Comparison of ENCODE assay signal across 8 cellular contexts in the genomic region with DNA sequence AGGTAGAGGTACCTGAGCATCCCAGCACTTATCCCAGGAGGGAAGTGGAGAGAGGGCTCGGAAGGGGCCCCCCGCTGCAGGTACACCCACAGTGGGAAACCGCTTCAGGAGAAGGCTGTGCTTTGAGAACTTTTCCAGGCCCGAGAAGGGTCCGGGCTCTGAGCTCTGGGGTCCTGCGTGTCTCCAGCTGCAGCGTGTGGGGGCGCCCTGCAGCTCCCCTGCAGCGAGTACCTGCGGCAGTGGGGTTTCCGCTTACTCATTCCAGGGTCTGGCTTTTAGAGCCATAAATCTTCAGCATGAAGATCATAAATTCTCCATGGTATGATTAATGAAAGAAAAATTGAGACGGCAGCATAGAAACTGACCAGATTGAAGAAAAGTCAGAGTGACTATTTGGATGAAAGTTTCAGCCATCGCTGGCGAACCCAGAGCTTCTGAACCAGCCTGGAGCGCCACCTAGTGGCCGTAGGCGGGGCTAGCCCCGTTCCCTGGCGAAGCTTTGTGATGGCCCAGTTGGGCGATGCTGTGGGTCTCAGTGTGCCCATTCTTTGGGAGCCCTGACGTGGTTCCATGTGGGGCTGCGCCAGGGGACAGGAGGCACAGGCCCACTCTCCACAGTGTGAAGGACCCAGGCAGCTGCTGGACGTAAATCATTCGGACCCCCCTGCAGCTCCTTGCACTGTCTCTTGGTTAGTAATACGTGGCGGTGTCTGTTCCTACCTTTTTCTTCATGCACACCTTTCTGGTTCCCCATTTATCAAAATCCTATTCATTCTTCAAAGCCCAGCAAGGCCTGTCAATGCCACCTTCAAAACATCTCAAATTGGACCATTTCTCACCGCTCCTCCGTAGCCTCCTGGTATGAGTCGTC.
DNase-seq lines count a peak whose midpoint lies in the region; ATAC-seq, FAIRE-seq and TF ChIP-seq lines count a peak whose summit lies in the region.

No MANE protein-coding gene starts in this region.

- peak; percentile 85 for TF ChIP-seq RAD21 in GM12878 (IDR thresholded peaks at IDR 0.05; ENCODE audit: insufficient read depth, low read depth, low read length)

- no peak overlapping the region for H3K27ac ChIP-seq in GM12878 (ENCODE audit: control insufficient read depth, insufficient read depth)

- H4K20me1 ChIP-seq in GM12878 (ENCODE audit: control insufficient read depth, insufficient read depth), result no peaks in the 10 kb centered on the region

- H3K4me3 ChIP-seq in GM12878, result no peak overlapping the region

- POLR2A ChIA-PET in GM12878 (lab: Charles Lee), result no interaction called here

- peak; percentile 56 for FAIRE-seq in GM12878 (lab: Jason Lieb, UNC)

- no peaks in the 10 kb centered on the region for H3K79me2 ChIP-seq in GM12878 (ENCODE audit: control insufficient read depth, insufficient read depth, low read length)

- peak; percentile 96 for ATAC-seq in GM12878
- ATAC-seq in GM19467 (IDR thresholded peaks at IDR 0.05; ENCODE audit: unreplicated experiment), result no peak

- DNase-seq in NK-92 treated with Interleukin-12 subunit alpha and Interleukin-12 subunit beta, amount 100 ng/mL, for 24 hours (lab: John Stamatoyannopoulos, UW), result peak; percentile 4
- DNase-seq in NK-92 (lab: John Stamatoyannopoulos, UW; ENCODE audit: unreplicated experiment) (no peak), NCI-H1092 (lab: John Stamatoyannopoulos, UW) (peak; percentile 38), UCSD-AML1 (lab: John Stamatoyannopoulos, UW; ENCODE audit: unreplicated experiment) (peak; percentile 78), GM12878 (ENCODE audit: low read depth, low spot score) (no peak), iPS-NIHi11 (ENCODE audit: low spot score) (peak; percentile 92)
- DNase-seq in stimulated activated CD4-positive, alpha-beta T cell treated with anti-CD3 and anti-CD28 coated beads, Interleukin-12 subunit alpha, Interleukin-12 subunit beta, amount 100 ng/mL, for 48 hours (ENCODE audit: low read depth in 2 of 3, low spot score in 1 of 3), result peak; percentile 38 to 66 (median 63)

- peak; percentile 83 to 96 (median 95) for TF ChIP-seq CTCF in GM12878 (IDR thresholded peaks at IDR 0.05 in 2 of 3, conservative IDR thresholded peaks at IDR 0.05 in 1 of 3; ENCODE audit: control insufficient read depth in 2 of 3, extremely low read depth in 1 of 3, insufficient read depth in 1 of 3, low read depth in 3 of 3, low read length in 3 of 3)

- 26% methylated on average over 27 of the region's 29 CpGs for WGBS in GM12878 (ENCODE audit: insufficient coverage, insufficient replicate concordance, low lambda C conversion rate, missing lambda C conversion rate)

- H2AFZ ChIP-seq in GM12878 (ENCODE audit: control insufficient read depth, low read depth, low read length), result no peak overlapping the region

- H3K9me3 ChIP-seq in GM12878 (replicated peaks; ENCODE audit: control insufficient read depth, insufficient read depth, low read length), result no peaks in the 10 kb centered on the region

- CTCF ChIA-PET in GM12878 (lab: Yijun Ruan, JAX), result interaction anchor here (0.6 to 4.1 kb wide), 32 partner anchors 10 to 502 kb away, joined by 3 to 41 read pairs (median 4); no protein-coding TSS in a partner anchor

- H3K27me3 ChIP-seq in GM12878 (replicated peaks in 1 of 2; ENCODE audit: control insufficient read depth in 2 of 2, insufficient read depth in 2 of 2, low read length in 1 of 2), result no peaks in the 10 kb centered on the region; a peak in 2 of 4 replicates

- no peak overlapping the region for H3K4me2 ChIP-seq in GM12878 (ENCODE audit: control insufficient read depth, insufficient read depth)

- BruUV-seq in GM12878 (replicated peaks; lab: Mats Ljungman, UMichigan), result no TSS peak

- in situ Hi-C loops in GM12878 (cut with MboI), result no loop called here

- H3K36me3 ChIP-seq in GM12878 (ENCODE audit: control insufficient read depth in 2 of 2, insufficient read depth in 2 of 2, low read length in 1 of 2), result no peaks in the 10 kb centered on the region

- H3K4me1 ChIP-seq in GM12878 (ENCODE audit: control insufficient read depth, insufficient read depth, low read length), result no peaks in the 10 kb centered on the region

- SMC1A ChIA-PET in GM12878 (lab: Charles Lee; ENCODE audit: uncharacterized antibody, unreplicated experiment), result interaction anchor here (0.9 to 2.2 kb wide), 8 partner anchors 24 to 202 kb away, joined by 3 to 6 read pairs (median 4); no protein-coding TSS in a partner anchor

- TF ChIP-seq POLR2A in GM12878 (IDR thresholded peaks at IDR 0.05; ENCODE audit: low read depth, low read length), result no peak

- no peak for TF ChIP-seq EP300 in GM12878 (IDR thresholded peaks at IDR 0.05; ENCODE audit: borderline replicate concordance in 1 of 2, control insufficient read depth in 1 of 2, low read depth in 2 of 2, low read length in 2 of 2)

- H3K9ac ChIP-seq in GM12878 (ENCODE audit: control insufficient read depth, insufficient read depth, low read length), result no peak overlapping the region

- intact Hi-C loops in GM12878 (cut with micrococcal nuclease; ENCODE audit: unreplicated experiment), result loop anchor here (1.0 kb wide), 2 partner anchors 140 to 202 kb away; no protein-coding TSS in a partner anchor

- RAD21 ChIA-PET in GM12878 (lab: Charles Lee; ENCODE audit: unreplicated experiment), result interaction anchor here (0.7 to 2.0 kb wide), 11 partner anchors 67 to 202 kb away, joined by 3 to 17 read pairs (median 4); no protein-coding TSS in a partner anchor

TF ChIP-seq in GM12878, 131 proteins besides CTCF, POLR2A, EP300 and RAD21:
- TF ChIP-seq CEBPB (IDR thresholded peaks at IDR 0.05; ENCODE audit: borderline replicate concordance in 1 of 2, low read depth in 2 of 2, low read length in 2 of 2), result no peak
- TF ChIP-seq SMC3 (IDR thresholded peaks at IDR 0.05; ENCODE audit: borderline replicate concordance, low read length), result peak; percentile 83
- TF ChIP-seq POLR2AphosphoS5 (IDR thresholded peaks at IDR 0.05; ENCODE audit: low read length), result no peak
- TF ChIP-seq CHD4 (IDR thresholded peaks at IDR 0.05), result no peak
- peak; percentile 70; the same call in 1 of the 2 replicates for TF ChIP-seq YY1 (IDR thresholded peaks at IDR 0.05; ENCODE audit: low read depth, low read length)
- no peak for TF ChIP-seq KLF5 (IDR thresholded peaks at IDR 0.05; ENCODE audit: partially characterized antibody)
- TF ChIP-seq TCF3 (IDR thresholded peaks at IDR 0.05; ENCODE audit: borderline replicate concordance, insufficient read depth, low read depth, low read length), result no peak
- TF ChIP-seq POU2F2 (IDR thresholded peaks at IDR 0.05; ENCODE audit: borderline replicate concordance, low read depth, low read length), result 0 out of 3 replicates have a peak, but pooled peaks have one; percentile 27
- no peak for TF ChIP-seq PBX3 (IDR thresholded peaks at IDR 0.05; ENCODE audit: insufficient replicate concordance, low read depth, low read length)
- no peak for TF ChIP-seq SREBF2 (IDR thresholded peaks at IDR 0.05; ENCODE audit: low read length)
- no peak for TF ChIP-seq CREM (IDR thresholded peaks at IDR 0.05; ENCODE audit: low read depth)

Comparison
In these comparisons a context has a peak if more than half of its experiments do, and no peak if none do; other contexts are left out.
1. DNase-seq: peak in NK-92 treated with Interleukin-12 subunit alpha and Interleukin-12 subunit beta, amount 100 ng/mL, for 24 hours (single experiment), NCI-H1092 (single experiment), UCSD-AML1 (single experiment), iPS-NIHi11 (single experiment) and stimulated activated CD4-positive, alpha-beta T cell treated with anti-CD3 and anti-CD28 coated beads, Interleukin-12 subunit alpha, Interleukin-12 subunit beta, amount 100 ng/mL, for 48 hours (3 of 3); none in NK-92 (single experiment) and GM12878 (single experiment).